9 cellular contexts compared by ENCODE assay signal in genomic region chr11:69912911-69913451, GRCh38.
DNase-seq lines count a peak whose midpoint lies in the region; ATAC-seq, FAIRE-seq and TF ChIP-seq lines count a peak whose summit lies in the region.
"Had no signal": no experiment of that assay in that cellular context is flagged by ENCODE, and none has a peak within 500 bp of the region (broad histone marks: within the 10 kb centered on the region; RNA-seq: fewer than 3 reads in every experiment).

No MANE protein-coding gene starts in this region.

- H3K4me3 ChIP-seq in naive thymus-derived CD4-positive, alpha-beta T cell (ENCODE audit: low read length), result no peak overlapping the region
- no peak overlapping the region for H3K4me3 ChIP-seq in mesendoderm (ENCODE audit: low read length)

- no peak overlapping the region for H4K8ac ChIP-seq in mesendoderm (ENCODE audit: low read depth, low read length)

- H3K18ac ChIP-seq in mesendoderm (ENCODE audit: low read length), result no peak overlapping the region

- no peak overlapping the region for H4K5ac ChIP-seq in mesendoderm (ENCODE audit: low read length)

- H2BK120ac ChIP-seq in mesendoderm (ENCODE audit: low read depth, low read length), result no peak overlapping the region

- H3K4ac ChIP-seq in mesendoderm (ENCODE audit: low read depth, low read length), result no peak overlapping the region

- no peaks in the 10 kb centered on the region for H3K36me3 Mint-ChIP-seq in brain
- H3K36me3 Mint-ChIP-seq in naive thymus-derived CD4-positive, alpha-beta T cell, result no peaks in the 10 kb centered on the region

- peak; percentile 35 for ATAC-seq in naive thymus-derived CD4-positive, alpha-beta T cell

- peaks cover 7% of the 10 kb centered on the region for H3K4me1 Mint-ChIP-seq in brain
- peaks cover 0 to 5% (median 0%) of the 10 kb centered on the region in 7 donors for H3K4me1 Mint-ChIP-seq in naive thymus-derived CD4-positive, alpha-beta T cell

- H3K9ac ChIP-seq in mesendoderm (ENCODE audit: low read length), result no peak overlapping the region

- H3K27me3 ChIP-seq in naive thymus-derived CD4-positive, alpha-beta T cell (ENCODE audit: control insufficient read depth in 2 of 2, insufficient read depth in 2 of 2, low read length in 2 of 2), result peaks cover 0 to 4% of the 10 kb centered on the region in 2 donors
- H3K27me3 ChIP-seq in mesendoderm (ENCODE audit: insufficient read depth, low read length, poor library complexity), result no peaks in the 10 kb centered on the region

- H3K36me3 ChIP-seq in naive thymus-derived CD4-positive, alpha-beta T cell (ENCODE audit: control insufficient read depth in 2 of 3, insufficient read depth in 3 of 3, low read length in 3 of 3), result no peaks in the 10 kb centered on the region
- H3K36me3 ChIP-seq in mesendoderm (ENCODE audit: control insufficient read depth, insufficient read depth, low read length), result no peaks in the 10 kb centered on the region

- POLR2A ChIA-PET in naive thymus-derived CD4-positive, alpha-beta T cell (lab: Charles Lee), result no interaction called here

- no peak overlapping the region for H2BK15ac ChIP-seq in mesendoderm (replicated peaks; ENCODE audit: low read depth)

- H3K27ac Mint-ChIP-seq in brain, result no peak overlapping the region
- H3K27ac Mint-ChIP-seq in naive thymus-derived CD4-positive, alpha-beta T cell, result no peak overlapping the region

- no peaks in the 10 kb centered on the region for H3K9me3 ChIP-seq in naive thymus-derived CD4-positive, alpha-beta T cell (ENCODE audit: control insufficient read depth in 2 of 3, low read length in 3 of 3)

- peaks cover 0 to 8% (median 0%) of the 10 kb centered on the region in 5 experiments for H3K9me3 Mint-ChIP-seq in brain
- peaks cover 0 to 3% (median 0%) of the 10 kb centered on the region in 11 donors for H3K9me3 Mint-ChIP-seq in naive thymus-derived CD4-positive, alpha-beta T cell

- TF ChIP-seq CTCF in brain (conservative IDR thresholded peaks at IDR 0.05), result peak; percentile 32 to 69

- H2AK5ac ChIP-seq in mesendoderm (ENCODE audit: low read length), result no peak overlapping the region

- CTCF ChIA-PET in naive thymus-derived CD4-positive, alpha-beta T cell (lab: Charles Lee), result no interaction called here

- H3K4me2 ChIP-seq in mesendoderm (ENCODE audit: low read length), result no peak overlapping the region

- no peak overlapping the region for H3K23ac ChIP-seq in mesendoderm (ENCODE audit: low read length)

- no CpG with 5 or more reads among the region's 16 CpGs for WGBS in mesendoderm (ENCODE audit: extremely low coverage, insufficient coverage, low lambda C conversion rate)

- H2BK5ac ChIP-seq in mesendoderm (ENCODE audit: low read length), result no peak overlapping the region

- intact Hi-C loops in naive thymus-derived CD4-positive, alpha-beta T cell (cut with micrococcal nuclease), result loop anchor here in 1 of 2 donors (1.0 kb wide), 1 partner anchor 227 kb away; no protein-coding TSS in a partner anchor

- H3K56ac ChIP-seq in mesendoderm (ENCODE audit: low read length), result no peak overlapping the region

- H3K27me3 Mint-ChIP-seq in brain, result peaks cover 19% of the 10 kb centered on the region
- H3K27me3 Mint-ChIP-seq in naive thymus-derived CD4-positive, alpha-beta T cell, result peaks cover 9 to 62% (median 28%) of the 10 kb centered on the region in 5 donors

- H3K79me1 ChIP-seq in mesendoderm (ENCODE audit: low read length), result no peaks in the 10 kb centered on the region

- H3K27ac ChIP-seq in naive thymus-derived CD4-positive, alpha-beta T cell (ENCODE audit: low read depth, low read length), result no peak overlapping the region
- no peak overlapping the region for H3K27ac ChIP-seq in mesendoderm (ENCODE audit: low read depth, low read length)

- H3K4me1 ChIP-seq in naive thymus-derived CD4-positive, alpha-beta T cell (ENCODE audit: control insufficient read depth in 2 of 2, insufficient read depth in 2 of 2, low read length in 2 of 2), result no peaks in the 10 kb centered on the region
- H3K4me1 ChIP-seq in mesendoderm (ENCODE audit: control insufficient read depth, low read depth, low read length), result no peaks in the 10 kb centered on the region

- H3K4me3 Mint-ChIP-seq in brain, result no peak overlapping the region
- no peak overlapping the region for H3K4me3 Mint-ChIP-seq in naive thymus-derived CD4-positive, alpha-beta T cell

- H3K79me2 ChIP-seq in mesendoderm (ENCODE audit: control insufficient read depth, insufficient read depth, low read length), result no peaks in the 10 kb centered on the region

- DNase-seq in DMS114 treated with DMSO at 0.1 percent for 48 hours (lab: John Stamatoyannopoulos, UW; ENCODE audit: unreplicated experiment) (peak; percentile 83), HTR-8/SVneo (ENCODE audit: insufficient read length, low spot score) (peak; percentile 45), midbrain (lab: John Stamatoyannopoulos, UW) (no peak), NCI-H1048 (lab: John Stamatoyannopoulos, UW) (no peak), NCI-H1092 (lab: John Stamatoyannopoulos, UW) (no peak), mesendoderm (no peak)
- no peak for DNase-seq in naive thymus-derived CD4-positive, alpha-beta T cell
- DNase-seq: activated T-cell treated with anti-CD3 and anti-CD28 coated beads for 4 hours had no signal

- no peak for FAIRE-seq in HTR-8/SVneo (lab: Jason Lieb, UNC)

Comparison
In these comparisons a context has a peak if more than half of its experiments do, and no peak if none do; other contexts are left out.
1. DNase-seq: peak in DMS114 treated with DMSO at 0.1 percent for 48 hours (single experiment) and HTR-8/SVneo (single experiment); none in naive thymus-derived CD4-positive, alpha-beta T cell (0 of 9), midbrain (single experiment), NCI-H1048 (single experiment), NCI-H1092 (single experiment) and mesendoderm (single experiment).